Comparison of ENCODE assay signal across 9 cellular contexts in the genomic region with DNA sequence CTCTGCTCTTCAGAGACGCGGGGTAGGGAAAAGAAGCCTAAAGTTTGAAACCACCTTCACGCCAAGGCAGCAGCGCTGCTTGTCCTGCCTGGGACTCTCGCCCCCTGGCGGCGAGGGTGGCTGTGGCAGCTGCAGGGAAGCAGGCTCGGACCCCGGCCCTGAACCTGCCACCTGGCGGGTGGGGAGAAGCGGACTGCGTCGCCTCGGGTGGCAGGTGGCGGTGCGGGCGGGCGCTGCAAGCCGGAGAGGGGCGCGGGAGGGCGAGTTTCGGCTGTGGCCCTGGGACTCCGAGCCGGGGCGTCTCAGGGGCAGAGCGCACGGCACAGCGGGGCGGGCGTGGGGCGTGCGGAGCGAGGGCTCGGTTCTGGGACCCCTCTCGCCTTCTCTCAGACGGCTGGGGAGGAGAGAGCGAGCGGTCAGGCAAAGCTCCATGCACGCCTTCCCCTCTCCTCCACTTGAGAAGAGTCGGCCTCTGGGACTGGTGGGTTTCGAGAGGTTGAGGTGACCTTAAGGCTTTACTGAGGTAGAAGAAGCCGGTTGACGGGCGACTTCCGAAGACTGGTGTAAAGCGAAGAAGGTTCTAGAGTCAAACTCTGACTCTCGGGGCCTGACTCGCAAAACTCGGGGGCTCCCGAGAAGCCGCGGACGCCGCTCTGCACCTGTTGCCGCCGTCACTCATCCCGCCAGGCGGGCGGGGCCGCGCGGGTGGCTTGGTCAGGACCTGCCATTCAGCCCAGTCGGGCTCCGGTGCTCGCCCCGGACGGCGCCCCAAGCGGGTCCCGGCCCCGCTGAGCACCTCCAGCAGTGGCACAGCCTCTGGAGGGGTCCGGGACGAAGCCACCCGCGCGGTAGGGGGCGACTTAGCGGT. TPM values are rescaled to one million over a fixed set of nuclear protein-coding genes. Genes with fewer than 3 reads are reported as not detected.
A peak's percentile ranks its signal among the peaks of the same experiment; 100 is the strongest.
DNase-seq lines count a peak whose midpoint lies in the region; ATAC-seq and TF ChIP-seq lines count a peak whose summit lies in the region.
"Had no signal": no experiment of that assay in that cellular context is flagged by ENCODE, and none has a peak within 500 bp of the region (broad histone marks: within the 10 kb centered on the region; RNA-seq: fewer than 3 reads in every experiment).

No MANE protein-coding gene starts in this region.

- H2AFZ ChIP-seq in neuronal stem cell (ENCODE audit: low read length): peak overlapping the region; percentile 45

- CTCF ChIA-PET in activated CD8-positive, alpha-beta T cell treated with anti-CD3 and anti-CD28 coated beads for 36 hours (lab: Charles Lee): interaction anchor here (0.7 to 2.4 kb wide), 5 partner anchors 8 to 243 kb away, joined by 3 to 10 read pairs (median 3); no protein-coding TSS in a partner anchor

- H3K4me1 Mint-ChIP-seq in activated CD8-positive, alpha-beta T cell treated with anti-CD3 and anti-CD28 coated beads for 36 hours (ENCODE audit: low read depth): peaks cover 2% of the 10 kb centered on the region

- peak overlapping the region; percentile 31 for H3K14ac ChIP-seq in neuronal stem cell (ENCODE audit: low read length)

- H3K36me3 Mint-ChIP-seq in activated CD8-positive, alpha-beta T cell treated with anti-CD3 and anti-CD28 coated beads for 36 hours (ENCODE audit: low read depth): no peaks in the 10 kb centered on the region

- H3K23ac ChIP-seq in neuronal stem cell (ENCODE audit: low read depth, low read length, poor library complexity): no peak overlapping the region

- ATAC-seq in GM18505 (IDR thresholded peaks at IDR 0.05; ENCODE audit: unreplicated experiment) (peak; percentile 74), HG03135 (IDR thresholded peaks at IDR 0.05; ENCODE audit: unreplicated experiment) (peak; percentile 65)
- peak; percentile 89 for ATAC-seq in activated CD8-positive, alpha-beta T cell treated with anti-CD3 and anti-CD28 coated beads for 36 hours

- peak overlapping the region; percentile 68 for H3K4me3 Mint-ChIP-seq in activated CD8-positive, alpha-beta T cell treated with anti-CD3 and anti-CD28 coated beads for 36 hours

- intact Hi-C loops in activated CD8-positive, alpha-beta T cell treated with anti-CD3 and anti-CD28 coated beads for 36 hours (cut with micrococcal nuclease): no loop called here
- intact Hi-C loops in esophagus muscularis mucosa (cut with DNase I) (loop anchor here (10.0 kb wide), 1 partner anchor 1679 kb away; no protein-coding TSS in a partner anchor), vagina (cut with DNase I) (no loop called here)

- H3K27me3 ChIP-seq in esophagus muscularis mucosa: peaks cover 0 to 31% (median 15%) of the 10 kb centered on the region in 4 donors
- H3K27me3 ChIP-seq in neuronal stem cell (ENCODE audit: control insufficient read depth in 3 of 3, insufficient read depth in 3 of 3, low read depth in 1 of 3, low read length in 3 of 3): peaks cover 0 to 12% (median 3%) of the 10 kb centered on the region in 3 experiments
- no peaks in the 10 kb centered on the region for H3K27me3 ChIP-seq in vagina

- H3K9ac ChIP-seq in neuronal stem cell (ENCODE audit: low read depth, low read length, poor library complexity): peak overlapping the region; percentile 68

- H3K4me2 ChIP-seq in neuronal stem cell (ENCODE audit: insufficient read depth, low read length, poor library complexity, severe bottlenecking): peak overlapping the region; percentile 82

- H3K27ac ChIP-seq in esophagus muscularis mucosa (replicated peaks in 1 of 4) (no peak overlapping the region), neuronal stem cell (replicated peaks; ENCODE audit: low read length) (no peak overlapping the region), vagina (no peak overlapping the region)

- H2BK120ac ChIP-seq in neuronal stem cell (ENCODE audit: low read depth, low read length): no peak overlapping the region

- no peak overlapping the region for H3K27ac Mint-ChIP-seq in activated CD8-positive, alpha-beta T cell treated with anti-CD3 and anti-CD28 coated beads for 36 hours

- peaks cover 0 to 14% (median 13%) of the 10 kb centered on the region in 4 donors for H3K4me1 ChIP-seq in esophagus muscularis mucosa
- no peaks in the 10 kb centered on the region for H3K4me1 ChIP-seq in neuronal stem cell (ENCODE audit: control insufficient read depth in 2 of 2, insufficient read depth in 1 of 2, low read depth in 1 of 2, low read length in 2 of 2)
- peaks cover 10% of the 10 kb centered on the region for H3K4me1 ChIP-seq in vagina

- peak; percentile 91 for TF ChIP-seq CTCF in activated CD8-positive, alpha-beta T cell treated with anti-CD3 and anti-CD28 coated beads for 36 hours (IDR thresholded peaks at IDR 0.05)
- TF ChIP-seq CTCF in esophagus muscularis mucosa (IDR thresholded peaks at IDR 0.05) (peak; percentile 13 to 48 (median 31)), vagina (IDR thresholded peaks at IDR 0.05) (no peak)

- no peak overlapping the region for H2AK5ac ChIP-seq in neuronal stem cell (ENCODE audit: low read depth, low read length)

- POLR2A ChIA-PET in activated CD8-positive, alpha-beta T cell treated with anti-CD3 and anti-CD28 coated beads for 36 hours (lab: Charles Lee): interaction anchor here (0.5 kb wide), 1 partner anchor 35 kb away, joined by 3 read pairs; no protein-coding TSS in a partner anchor

- H2BK12ac ChIP-seq in neuronal stem cell (ENCODE audit: low read length): peak overlapping the region; percentile 41

- peak overlapping the region; percentile 94 for H3K18ac ChIP-seq in neuronal stem cell (ENCODE audit: low read length)

- TF ChIP-seq POLR2A in GM18505 (IDR thresholded peaks at IDR 0.05; ENCODE audit: borderline replicate concordance, extremely low read depth, insufficient read depth, insufficient read length) (no peak), esophagus muscularis mucosa (IDR thresholded peaks at IDR 0.05; ENCODE audit: low read depth) (no peak), vagina (IDR thresholded peaks at IDR 0.05) (no peak)

- peaks cover 1% of the 10 kb centered on the region for H3K9me3 Mint-ChIP-seq in activated CD8-positive, alpha-beta T cell treated with anti-CD3 and anti-CD28 coated beads for 36 hours

- H4K8ac ChIP-seq in neuronal stem cell (ENCODE audit: low read depth, low read length): peak overlapping the region; percentile 32

- no peak for TF ChIP-seq EP300 in esophagus muscularis mucosa (IDR thresholded peaks at IDR 0.05)

- 6% methylated on average over 22 of the region's 79 CpGs for whole genome bisulfite sequencing in esophagus muscularis mucosa
- WGBS in neuronal stem cell (ENCODE audit: extremely low coverage in 2 of 2, insufficient read length in 2 of 2, insufficient replicate concordance in 1 of 2), 2 donors: no CpG with 5 or more reads among the region's 79 CpGs

- H3K4ac ChIP-seq in neuronal stem cell (ENCODE audit: low read length): no peak overlapping the region

- no peak overlapping the region for H2BK5ac ChIP-seq in neuronal stem cell (ENCODE audit: low read length)

- peaks cover 4% of the 10 kb centered on the region for H3K79me1 ChIP-seq in neuronal stem cell (ENCODE audit: low read depth, low read length)

- peak overlapping the region; percentile 55 for H2BK15ac ChIP-seq in neuronal stem cell (ENCODE audit: low read length)

- H3K27me3 Mint-ChIP-seq in activated CD8-positive, alpha-beta T cell treated with anti-CD3 and anti-CD28 coated beads for 36 hours: peaks cover 21% of the 10 kb centered on the region

- DNase-seq in activated CD8-positive, alpha-beta T cell treated with anti-CD3 and anti-CD28 coated beads for 36 hours: peak; percentile 75
- DNase-seq in esophagus muscularis mucosa (ENCODE audit: extremely low spot score) (no peak), neuronal stem cell (ENCODE audit: low spot score) (peak; percentile 24), vagina (ENCODE audit: extremely low spot score in 2 of 2) (no peak), GF-D8 (lab: John Stamatoyannopoulos, UW) (no peak), superior temporal gyrus (ENCODE audit: extremely low spot score) (no peak)

- H3K4me3 ChIP-seq in esophagus muscularis mucosa (peak overlapping the region; percentile 48 to 58 (median 53)), neuronal stem cell (ENCODE audit: low read length in 2 of 2) (peak overlapping the region in 1 of 2 donors; percentile 80), vagina (peak overlapping the region; percentile 23 to 27)

- peak overlapping the region; percentile 85 for H4K91ac ChIP-seq in neuronal stem cell (ENCODE audit: low read depth, low read length, poor library complexity)

- H3K9me3 ChIP-seq in esophagus muscularis mucosa: no peaks in the 10 kb centered on the region
- H3K9me3 ChIP-seq in neuronal stem cell (replicated peaks in 1 of 2; ENCODE audit: control insufficient read depth in 2 of 2, insufficient read depth in 1 of 2, low read depth in 1 of 2, low read length in 2 of 2): peaks cover 2 to 6% of the 10 kb centered on the region in 2 donors
- no peaks in the 10 kb centered on the region for H3K9me3 ChIP-seq in vagina

- H3K36me3 ChIP-seq in esophagus muscularis mucosa (no peaks in the 10 kb centered on the region), neuronal stem cell (replicated peaks in 1 of 2; ENCODE audit: control insufficient read depth in 2 of 2, insufficient read depth in 2 of 2, low read length in 2 of 2) (no peaks in the 10 kb centered on the region), vagina (no peaks in the 10 kb centered on the region)

RNA-seq across cellular contexts. Expression of a gene that starts 1.1 kb away (rescaled TPM):
- not detected for total RNA-seq in activated CD8-positive, alpha-beta T cell treated with anti-CD3 and anti-CD28 coated beads for 36 hours
- total RNA-seq in esophagus muscularis mucosa (not detected), vagina (not detected)
- polyA plus RNA-seq in neuronal stem cell (2013, experiment 1 of 2): 0.03 TPM
- polyA plus RNA-seq in neuronal stem cell (2013, experiment 2 of 2): 0.01 TPM
- total RNA-seq: T-helper 1 cell treated with Interleukin-12 subunit alpha and Interleukin-12 subunit beta and Interleukin-4 antibody, amounts not matched to agents 30 ng/mL and 1 ng/mL, for 36 hours had no signal

RNA-seq across cellular contexts. Expression of a gene that starts 18.1 kb away (rescaled TPM):
- total RNA-seq in activated CD8-positive, alpha-beta T cell treated with anti-CD3 and anti-CD28 coated beads for 36 hours: under 1 TPM; 0.68 to 0.69 TPM
- total RNA-seq in esophagus muscularis mucosa: 10 to 100 TPM; 67.3 to 86.2 (median 79.2) TPM
- polyA plus RNA-seq in neuronal stem cell (2013, experiment 1 of 2): 0.08 TPM
- polyA plus RNA-seq in neuronal stem cell (2013, experiment 2 of 2): 0.11 TPM
- total RNA-seq in vagina: 6.6 TPM

Comparison
In these comparisons a context has a peak if more than half of its experiments do, and no peak if none do; other contexts are left out.
1. DNase-seq: peak in activated CD8-positive, alpha-beta T cell treated with anti-CD3 and anti-CD28 coated beads for 36 hours (single experiment) and neuronal stem cell (single experiment); none in esophagus muscularis mucosa (single experiment), vagina (0 of 2), GF-D8 (single experiment) and superior temporal gyrus (single experiment).
2. CTCF ChIP-seq: peak in activated CD8-positive, alpha-beta T cell treated with anti-CD3 and anti-CD28 coated beads for 36 hours (single experiment) and esophagus muscularis mucosa (3 of 3); none in vagina (0 of 3).
3. Peak in every context shown above with its lines, with median percentiles within 50 percentile points of each other: ATAC-seq.